ENCODE assay signal across 10 cellular contexts in genomic region chr6:11212625-11213024, GRCh38. TPM values are rescaled to one million over a fixed set of nuclear protein-coding genes. Genes with fewer than 3 reads are reported as not detected.
DNase-seq lines count a peak whose midpoint lies in the region; ATAC-seq and TF ChIP-seq lines count a peak whose summit lies in the region.
"Had no signal": no experiment of that assay in that cellular context is flagged by ENCODE, and none has a peak within 500 bp of the region (broad histone marks: within the 10 kb centered on the region; RNA-seq: fewer than 3 reads in every experiment).

No MANE protein-coding gene starts in this region.

- H3K4me1 ChIP-seq in gastroesophageal sphincter (peaks cover 5 to 84% (median 50%) of the 10 kb centered on the region in 3 donors), psoas muscle (peaks cover 67% of the 10 kb centered on the region)

- intact Hi-C loops in psoas muscle (cut with DNase I) (no loop called here), posterior cingulate gyrus (cut with DNase I) (no loop called here)

- H3K9me3 ChIP-seq in gastroesophageal sphincter: no peaks in the 10 kb centered on the region
- no peaks in the 10 kb centered on the region for H3K9me3 ChIP-seq in psoas muscle

- peak overlapping the region; percentile 26 for H3K27ac Mint-ChIP-seq in activated CD8-positive, alpha-beta T cell treated with anti-CD3 and anti-CD28 coated beads, Interleukin-2, amount 10 ng/mL, durations not matched to agents 7 days and 5 days
- H3K27ac Mint-ChIP-seq: CD8-positive, alpha-beta T cell had no signal

- peak; percentile 96 for DNase-seq in EL
- no peak for DNase-seq in activated CD8-positive, alpha-beta T cell treated with anti-CD3 and anti-CD28 coated beads, Interleukin-2, amount 10 ng/mL, durations not matched to agents 7 days and 5 days
- peak in 1 of 2 donors; percentile 61 for DNase-seq in psoas muscle
- no peak for DNase-seq in activated effector memory CD4-positive, alpha-beta T cell treated with Interleukin-2 at 50 U/mL for 16 hours
- no peak for DNase-seq in posterior cingulate gyrus
- DNase-seq: CD8-positive, alpha-beta T cell; Kasumi-1 had no signal

- H3K4me3 ChIP-seq in gastroesophageal sphincter (no peak overlapping the region), psoas muscle (no peak overlapping the region)

- no peaks in the 10 kb centered on the region for H3K9me3 Mint-ChIP-seq in activated CD8-positive, alpha-beta T cell treated with anti-CD3 and anti-CD28 coated beads, Interleukin-2, amount 10 ng/mL, durations not matched to agents 7 days and 5 days (ENCODE audit: insufficient read depth)
- H3K9me3 Mint-ChIP-seq: CD8-positive, alpha-beta T cell had no signal

- POLR2A ChIA-PET in activated CD8-positive, alpha-beta T cell treated with anti-CD3 and anti-CD28 coated beads, Interleukin-2, amount 10 ng/mL, durations not matched to agents 7 days and 5 days (lab: Charles Lee): interaction anchor here (1.0 to 2.6 kb wide), 3 partner anchors 10 to 20 kb away, joined by 3 to 8 read pairs (median 7); partner anchors contain the start of gene NEDD9

- no peak for TF ChIP-seq POLR2A in gastroesophageal sphincter (IDR thresholded peaks at IDR 0.05)

- ATAC-seq in activated CD8-positive, alpha-beta T cell treated with anti-CD3 and anti-CD28 coated beads, Interleukin-2, amount 10 ng/mL, durations not matched to agents 7 days and 5 days: no peak
- peak; percentile 78 for ATAC-seq in gastroesophageal sphincter
- ATAC-seq in psoas muscle: peak; percentile 27 to 64 (median 47)
- no peak for ATAC-seq in HG03565 (IDR thresholded peaks at IDR 0.05; ENCODE audit: unreplicated experiment)
- ATAC-seq in GM21390 (IDR thresholded peaks at IDR 0.05; ENCODE audit: unreplicated experiment): no peak
- ATAC-seq: CD8-positive, alpha-beta T cell had no signal

- H3K36me3 ChIP-seq in gastroesophageal sphincter: no peaks in the 10 kb centered on the region
- H3K36me3 ChIP-seq in psoas muscle (ENCODE audit: insufficient read depth in 1 of 2, low read depth in 1 of 2): peaks cover 0 to 8% of the 10 kb centered on the region in 2 donors

- H3K27me3 Mint-ChIP-seq in activated CD8-positive, alpha-beta T cell treated with anti-CD3 and anti-CD28 coated beads, Interleukin-2, amount 10 ng/mL, durations not matched to agents 7 days and 5 days (ENCODE audit: low read depth): no peaks in the 10 kb centered on the region

- H3K27me3 ChIP-seq in gastroesophageal sphincter (no peaks in the 10 kb centered on the region), psoas muscle (ENCODE audit: insufficient read depth in 3 of 3, low read length in 2 of 3) (no peaks in the 10 kb centered on the region)

- H3K4me1 Mint-ChIP-seq in activated CD8-positive, alpha-beta T cell treated with anti-CD3 and anti-CD28 coated beads, Interleukin-2, amount 10 ng/mL, durations not matched to agents 7 days and 5 days (ENCODE audit: low read depth): peaks cover 76% of the 10 kb centered on the region

- WGBS in gastroesophageal sphincter (ENCODE audit: low coverage in 1 of 2), 2 donors: 21 to 42% methylated on average over 2 to 4 of the region's 4 CpGs
- 28 to 42% (median 33%) methylated on average over 4 of the region's 4 CpGs for WGBS in psoas muscle, 3 donors

- H3K27ac ChIP-seq in gastroesophageal sphincter: peak overlapping the region in 3 of 4 donors; percentile 80 to 84 (median 80)
- peak overlapping the region; percentile 71 for H3K27ac ChIP-seq in psoas muscle

- TF ChIP-seq CTCF in gastroesophageal sphincter (IDR thresholded peaks at IDR 0.05) (no peak), psoas muscle (IDR thresholded peaks at IDR 0.05) (no peak)

- no peak overlapping the region for H3K4me3 Mint-ChIP-seq in activated CD8-positive, alpha-beta T cell treated with anti-CD3 and anti-CD28 coated beads, Interleukin-2, amount 10 ng/mL, durations not matched to agents 7 days and 5 days
- H3K4me3 Mint-ChIP-seq: CD8-positive, alpha-beta T cell had no signal

- H3K36me3 Mint-ChIP-seq in activated CD8-positive, alpha-beta T cell treated with anti-CD3 and anti-CD28 coated beads, Interleukin-2, amount 10 ng/mL, durations not matched to agents 7 days and 5 days (ENCODE audit: low read depth): peaks cover 74% of the 10 kb centered on the region

- TF ChIP-seq EP300 in gastroesophageal sphincter (IDR thresholded peaks at IDR 0.05): no peak

- CTCF ChIA-PET in activated CD8-positive, alpha-beta T cell treated with anti-CD3 and anti-CD28 coated beads, Interleukin-2, amount 10 ng/mL, durations not matched to agents 7 days and 5 days (lab: Charles Lee): interaction anchor here (0.5 to 2.1 kb wide), 5 partner anchors 9 to 128 kb away, joined by 3 to 10 read pairs (median 3); no protein-coding TSS in a partner anchor

RNA-seq across cellular contexts. Expression of gene NEDD9, which starts 19.8 kb away (rescaled TPM):
- 10 to 100 TPM; 64.9 to 69.5 TPM for total RNA-seq in activated CD8-positive, alpha-beta T cell treated with anti-CD3 and anti-CD28 coated beads, Interleukin-2, amount 10 ng/mL, durations not matched to agents 7 days and 5 days
- total RNA-seq in gastroesophageal sphincter (10 to 100 TPM; 13.1 to 42.7 (median 26.7) TPM), psoas muscle (10 to 100 TPM; 11.2 to 15.7 (median 12.8) TPM)
- polyA plus RNA-seq in psoas muscle: 10 to 100 TPM in 1 of 3 donors, 1 to 10 TPM in 2; 9.0 to 11.0 (median 10.0) TPM

Comparison
In these comparisons a context has a peak if more than half of its experiments do, and no peak if none do; other contexts are left out.
1. ATAC-seq: peak in gastroesophageal sphincter (single experiment) and psoas muscle (4 of 4); none in activated CD8-positive, alpha-beta T cell treated with anti-CD3 and anti-CD28 coated beads, Interleukin-2, amount 10 ng/mL, durations not matched to agents 7 days and 5 days (single experiment), HG03565 (single experiment) and GM21390 (single experiment).